Comparison of ENCODE assay signal across 1 cellular context in the genomic region with DNA sequence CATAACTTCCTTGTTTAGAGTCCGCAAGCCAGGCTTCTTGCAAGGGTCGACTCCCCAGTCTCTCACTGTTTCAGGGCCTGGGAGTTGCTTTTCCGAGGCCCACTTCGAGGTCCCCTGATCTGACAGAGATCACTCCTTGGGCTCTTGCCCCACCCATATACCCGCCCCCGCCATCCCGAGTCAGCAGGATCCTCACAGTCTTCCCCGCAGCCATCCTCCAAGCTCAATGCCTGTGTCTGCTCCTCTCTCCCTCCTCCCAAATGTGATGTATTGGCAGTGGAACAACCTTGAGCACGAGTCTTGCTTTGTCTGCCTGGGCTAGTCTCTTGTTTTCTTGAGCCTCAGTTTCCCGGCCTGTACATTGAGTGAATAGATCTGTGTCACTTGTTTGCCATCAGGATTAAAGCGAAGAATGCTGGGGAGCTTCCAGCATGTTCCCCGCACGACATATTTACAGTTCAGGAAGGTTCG.
TF ChIP-seq lines count a peak whose summit lies in the region.

No MANE protein-coding gene starts in this region.

TF ChIP-seq in K562, 482 proteins besides CTCF, POLR2A, EP300 and RAD21:
- no peak for TF ChIP-seq BHLHE40 (IDR thresholded peaks at IDR 0.05; ENCODE audit: low read length)
- no peak for TF ChIP-seq MTF1 (CRISPR knock-in tag; IDR thresholded peaks at IDR 0.05; ENCODE audit: borderline replicate concordance)
- no peak for TF ChIP-seq SP1 (CRISPR knock-in tag; IDR thresholded peaks at IDR 0.05)
- TF ChIP-seq, protein P1, sequence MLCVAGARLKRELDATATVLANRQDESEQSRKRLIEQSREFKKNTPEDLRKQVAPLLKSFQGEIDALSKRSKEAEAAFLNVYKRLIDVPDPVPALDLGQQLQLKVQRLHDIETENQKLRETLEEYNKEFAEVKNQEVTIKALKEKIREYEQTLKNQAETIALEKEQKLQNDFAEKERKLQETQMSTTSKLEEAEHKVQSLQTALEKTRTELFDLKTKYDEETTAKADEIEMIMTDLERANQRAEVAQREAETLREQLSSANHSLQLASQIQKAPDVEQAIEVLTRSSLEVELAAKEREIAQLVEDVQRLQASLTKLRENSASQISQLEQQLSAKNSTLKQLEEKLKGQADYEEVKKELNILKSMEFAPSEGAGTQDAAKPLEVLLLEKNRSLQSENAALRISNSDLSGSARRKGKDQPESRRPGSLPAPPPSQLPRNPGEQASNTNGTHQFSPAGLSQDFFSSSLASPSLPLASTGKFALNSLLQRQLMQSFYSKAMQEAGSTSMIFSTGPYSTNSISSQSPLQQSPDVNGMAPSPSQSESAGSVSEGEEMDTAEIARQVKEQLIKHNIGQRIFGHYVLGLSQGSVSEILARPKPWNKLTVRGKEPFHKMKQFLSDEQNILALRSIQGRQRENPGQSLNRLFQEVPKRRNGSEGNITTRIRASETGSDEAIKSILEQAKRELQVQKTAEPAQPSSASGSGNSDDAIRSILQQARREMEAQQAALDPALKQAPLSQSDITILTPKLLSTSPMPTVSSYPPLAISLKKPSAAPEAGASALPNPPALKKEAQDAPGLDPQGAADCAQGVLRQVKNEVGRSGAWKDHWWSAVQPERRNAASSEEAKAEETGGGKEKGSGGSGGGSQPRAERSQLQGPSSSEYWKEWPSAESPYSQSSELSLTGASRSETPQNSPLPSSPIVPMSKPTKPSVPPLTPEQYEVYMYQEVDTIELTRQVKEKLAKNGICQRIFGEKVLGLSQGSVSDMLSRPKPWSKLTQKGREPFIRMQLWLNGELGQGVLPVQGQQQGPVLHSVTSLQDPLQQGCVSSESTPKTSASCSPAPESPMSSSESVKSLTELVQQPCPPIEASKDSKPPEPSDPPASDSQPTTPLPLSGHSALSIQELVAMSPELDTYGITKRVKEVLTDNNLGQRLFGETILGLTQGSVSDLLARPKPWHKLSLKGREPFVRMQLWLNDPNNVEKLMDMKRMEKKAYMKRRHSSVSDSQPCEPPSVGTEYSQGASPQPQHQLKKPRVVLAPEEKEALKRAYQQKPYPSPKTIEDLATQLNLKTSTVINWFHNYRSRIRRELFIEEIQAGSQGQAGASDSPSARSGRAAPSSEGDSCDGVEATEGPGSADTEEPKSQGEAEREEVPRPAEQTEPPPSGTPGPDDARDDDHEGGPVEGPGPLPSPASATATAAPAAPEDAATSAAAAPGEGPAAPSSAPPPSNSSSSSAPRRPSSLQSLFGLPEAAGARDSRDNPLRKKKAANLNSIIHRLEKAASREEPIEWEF (CRISPR knock-in tag; IDR thresholded peaks at IDR 0.05), result no peak
- TF ChIP-seq, protein P2, sequence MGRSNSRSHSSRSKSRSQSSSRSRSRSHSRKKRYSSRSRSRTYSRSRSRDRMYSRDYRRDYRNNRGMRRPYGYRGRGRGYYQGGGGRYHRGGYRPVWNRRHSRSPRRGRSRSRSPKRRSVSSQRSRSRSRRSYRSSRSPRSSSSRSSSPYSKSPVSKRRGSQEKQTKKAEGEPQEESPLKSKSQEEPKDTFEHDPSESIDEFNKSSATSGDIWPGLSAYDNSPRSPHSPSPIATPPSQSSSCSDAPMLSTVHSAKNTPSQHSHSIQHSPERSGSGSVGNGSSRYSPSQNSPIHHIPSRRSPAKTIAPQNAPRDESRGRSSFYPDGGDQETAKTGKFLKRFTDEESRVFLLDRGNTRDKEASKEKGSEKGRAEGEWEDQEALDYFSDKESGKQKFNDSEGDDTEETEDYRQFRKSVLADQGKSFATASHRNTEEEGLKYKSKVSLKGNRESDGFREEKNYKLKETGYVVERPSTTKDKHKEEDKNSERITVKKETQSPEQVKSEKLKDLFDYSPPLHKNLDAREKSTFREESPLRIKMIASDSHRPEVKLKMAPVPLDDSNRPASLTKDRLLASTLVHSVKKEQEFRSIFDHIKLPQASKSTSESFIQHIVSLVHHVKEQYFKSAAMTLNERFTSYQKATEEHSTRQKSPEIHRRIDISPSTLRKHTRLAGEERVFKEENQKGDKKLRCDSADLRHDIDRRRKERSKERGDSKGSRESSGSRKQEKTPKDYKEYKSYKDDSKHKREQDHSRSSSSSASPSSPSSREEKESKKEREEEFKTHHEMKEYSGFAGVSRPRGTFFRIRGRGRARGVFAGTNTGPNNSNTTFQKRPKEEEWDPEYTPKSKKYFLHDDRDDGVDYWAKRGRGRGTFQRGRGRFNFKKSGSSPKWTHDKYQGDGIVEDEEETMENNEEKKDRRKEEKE (IDR thresholded peaks at IDR 0.05; ENCODE audit: borderline replicate concordance in 1 of 2, control insufficient read depth in 1 of 2, low read depth in 2 of 2, low read length in 1 of 2), result no peak
- TF ChIP-seq, protein P3, sequence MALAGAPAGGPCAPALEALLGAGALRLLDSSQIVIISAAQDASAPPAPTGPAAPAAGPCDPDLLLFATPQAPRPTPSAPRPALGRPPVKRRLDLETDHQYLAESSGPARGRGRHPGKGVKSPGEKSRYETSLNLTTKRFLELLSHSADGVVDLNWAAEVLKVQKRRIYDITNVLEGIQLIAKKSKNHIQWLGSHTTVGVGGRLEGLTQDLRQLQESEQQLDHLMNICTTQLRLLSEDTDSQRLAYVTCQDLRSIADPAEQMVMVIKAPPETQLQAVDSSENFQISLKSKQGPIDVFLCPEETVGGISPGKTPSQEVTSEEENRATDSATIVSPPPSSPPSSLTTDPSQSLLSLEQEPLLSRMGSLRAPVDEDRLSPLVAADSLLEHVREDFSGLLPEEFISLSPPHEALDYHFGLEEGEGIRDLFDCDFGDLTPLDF (CRISPR knock-in tag; IDR thresholded peaks at IDR 0.05), result no peak
- no peak for TF ChIP-seq CSDE1 (IDR thresholded peaks at IDR 0.05)
